1 cellular context compared by ENCODE assay signal in genomic region chrX:68865300-68865699, GRCh38.
TF ChIP-seq lines count a peak whose summit lies in the region.

No MANE protein-coding gene starts in this region.

TF ChIP-seq in HepG2, 621 proteins besides CTCF, POLR2A, EP300 and RAD21:
- TF ChIP-seq ZNF318 (CRISPR knock-in tag; IDR thresholded peaks at IDR 0.05) (no peak), ZFP1 (CRISPR knock-in tag; IDR thresholded peaks at IDR 0.05) (no peak), SIN3B (IDR thresholded peaks at IDR 0.05; ENCODE audit: low read length) (no peak)
TF ChIP-seq in HepG2: peak in this region for 0.
